9 cellular contexts compared by ENCODE assay signal in genomic region chr6:131281471-131282270, GRCh38.
DNase-seq lines count a peak whose midpoint lies in the region; ATAC-seq, FAIRE-seq and TF ChIP-seq lines count a peak whose summit lies in the region.
"Had no signal": no experiment of that assay in that cellular context is flagged by ENCODE, and none has a peak within 500 bp of the region (broad histone marks: within the 10 kb centered on the region; RNA-seq: fewer than 3 reads in every experiment).

No MANE protein-coding gene starts in this region.

- TF ChIP-seq POLR2A in H54 (IDR thresholded peaks at IDR 0.05; ENCODE audit: low read depth, low read length): no peak

- peak overlapping the region; percentile 95 for H3K27ac Mint-ChIP-seq in T-helper 17 cell

- H3K27me3 ChIP-seq in lung (ENCODE audit: control insufficient read depth, insufficient read depth): no peaks in the 10 kb centered on the region

- H3K36me3 Mint-ChIP-seq in T-helper 17 cell (ENCODE audit: low read depth): peaks cover 3% of the 10 kb centered on the region

- in situ Hi-C loops in GM13976 (cut with MboI; ENCODE audit: low sequenced_read_pairs, unreplicated experiment): no loop called here

- no peak for FAIRE-seq in H54 (lab: Jason Lieb, UNC)
- FAIRE-seq: GM12878 had no signal

- 14 to 25% methylated on average over 16 of the region's 16 CpGs for WGBS in lung, 2 donors

- DNase-seq in T-helper 17 cell (peak in 2 of 3 donors; percentile 12 to 29), lung (ENCODE audit: low spot score) (no peak), GM13976 (ENCODE audit: low spot score) (no peak), H54 (ENCODE audit: insufficient read length, low spot score) (no peak), NCI-H524 treated with DMSO at 0.1 percent for 48 hours (lab: John Stamatoyannopoulos, UW) (no peak)
- DNase-seq in stimulated activated CD8-positive, alpha-beta memory T cell treated with anti-CD3 and anti-CD28 coated beads, Interleukin-4, amount 100 ng/mL, for 24 hours (ENCODE audit: low read depth): peak; percentile 32

- H3K27ac ChIP-seq in angular gyrus (ENCODE audit: low read depth, low read length) (peak overlapping the region; percentile 67), lung (ENCODE audit: low read depth in 1 of 2, low read length in 1 of 2) (peak overlapping the region in 1 of 2 donors; percentile 5)

- peaks cover 0 to 7% of the 10 kb centered on the region in 2 donors for H3K4me1 ChIP-seq in lung (ENCODE audit: control insufficient read depth in 2 of 2, insufficient read depth in 2 of 2, low read length in 2 of 2)

- ATAC-seq in GM18907 (IDR thresholded peaks at IDR 0.05; ENCODE audit: unreplicated experiment): peak; percentile 87
- ATAC-seq in T-helper 17 cell: peak; percentile 97
- peak; percentile 58 for ATAC-seq in lung (ENCODE audit: insufficient read depth, low FRiP score)
- ATAC-seq: GM12878 had no signal

- H3K36me3 ChIP-seq in lung (ENCODE audit: control insufficient read depth in 2 of 2, insufficient read depth in 2 of 2, low read length in 2 of 2): no peaks in the 10 kb centered on the region

- H3K27me3 Mint-ChIP-seq in T-helper 17 cell: no peaks in the 10 kb centered on the region

- no peak for TF ChIP-seq CTCF in lung (IDR thresholded peaks at IDR 0.05; ENCODE audit: control extremely low read depth, extremely low read depth)
- no peak for TF ChIP-seq CTCF in GM13976 (IDR thresholded peaks at IDR 0.05; ENCODE audit: borderline replicate concordance, control extremely low read depth, extremely low read depth, insufficient read depth, missing control alignments)

- H3K4me1 Mint-ChIP-seq in T-helper 17 cell: peaks cover 18% of the 10 kb centered on the region

- peak overlapping the region; percentile 87 for H3K4me3 Mint-ChIP-seq in T-helper 17 cell

- H3K4me3 ChIP-seq in lung: no peak overlapping the region
- H3K4me3 ChIP-seq: GM12878 had no signal

- no peaks in the 10 kb centered on the region for H3K9me3 ChIP-seq in T-helper 17 cell (ENCODE audit: control insufficient read depth, low read length, poor library complexity, severe bottlenecking)
- H3K9me3 ChIP-seq in lung (ENCODE audit: control insufficient read depth in 2 of 2, insufficient read depth in 1 of 2, low read length in 1 of 2): no peaks in the 10 kb centered on the region

Comparison
In these comparisons a context has a peak if more than half of its experiments do, and no peak if none do; other contexts are left out.
1. DNase-seq: peak in T-helper 17 cell (2 of 3) and stimulated activated CD8-positive, alpha-beta memory T cell treated with anti-CD3 and anti-CD28 coated beads, Interleukin-4, amount 100 ng/mL, for 24 hours (single experiment); none in lung (single experiment), GM13976 (single experiment), H54 (single experiment) and NCI-H524 treated with DMSO at 0.1 percent for 48 hours (single experiment).
2. Peak in every context shown above with its lines, with median percentiles within 50 percentile points of each other: ATAC-seq.